In genomic region chr5:112221118-112221517, GRCh38 we compare ENCODE assay signal across 22 cellular contexts.
DNase-seq lines count a peak whose midpoint lies in the region; ATAC-seq and TF ChIP-seq lines count a peak whose summit lies in the region.
"Had no signal": no experiment of that assay in that cellular context is flagged by ENCODE, and none has a peak within 500 bp of the region (broad histone marks: within the 10 kb centered on the region; RNA-seq: fewer than 3 reads in every experiment).

No MANE protein-coding gene starts in this region.

- H3K4me1 ChIP-seq in right cardiac atrium (ENCODE audit: control insufficient read depth, insufficient read depth, low read length) (peaks cover 1% of the 10 kb centered on the region), left ventricle myocardium inferior (peaks cover 10% of the 10 kb centered on the region), mucosa of descending colon (ENCODE audit: low read depth) (no peaks in the 10 kb centered on the region), transverse colon (peaks cover 0 to 7% (median 0%) of the 10 kb centered on the region in 4 donors)
- H3K4me1 ChIP-seq: BLaER1, HAP-1 had no signal

- intact Hi-C loops in right cardiac atrium (cut with DNase I): no loop called here
- intact Hi-C loops in left ventricle myocardium inferior (cut with micrococcal nuclease): no loop called here
- intact Hi-C loops in left colon (cut with DNase I, micrococcal nuclease): no loop called here
- intact Hi-C loops in mucosa of descending colon (cut with DNase I, micrococcal nuclease): no loop called here
- intact Hi-C loops in transverse colon (cut with DNase I; ENCODE audit: low total_unique reads): no loop called here

- H3K9me3 ChIP-seq in right cardiac atrium (ENCODE audit: control insufficient read depth, low read length): no peaks in the 10 kb centered on the region
- no peaks in the 10 kb centered on the region for H3K9me3 ChIP-seq in left ventricle myocardium inferior (replicated peaks)
- no peaks in the 10 kb centered on the region for H3K9me3 ChIP-seq in mucosa of descending colon
- no peaks in the 10 kb centered on the region for H3K9me3 ChIP-seq in transverse colon
- H3K9me3 ChIP-seq: BLaER1, HAP-1 had no signal

- H3K27me3 ChIP-seq in right cardiac atrium (ENCODE audit: control insufficient read depth, insufficient read depth): no peaks in the 10 kb centered on the region
- H3K27me3 ChIP-seq in left ventricle myocardium inferior (ENCODE audit: low read depth): no peaks in the 10 kb centered on the region
- no peaks in the 10 kb centered on the region for H3K27me3 ChIP-seq in transverse colon
- H3K27me3 ChIP-seq: BLaER1 had no signal

- 74% methylated on average over 2 of the region's 2 CpGs for WGBS in right cardiac atrium
- 37 to 57% methylated on average over 2 of the region's 2 CpGs for WGBS in transverse colon (ENCODE audit: low coverage in 1 of 2), 2 donors

- no peak for TF ChIP-seq EP300 in transverse colon (IDR thresholded peaks at IDR 0.05; ENCODE audit: low read depth)

- in situ Hi-C loops in transverse colon (cut with MboI; ENCODE audit: low pct_ligation_motif_present in 1 of 4, low pct_unique_long_range_greater_than_20kb in 1 of 4, low sequenced_read_pairs in 3 of 4): loop anchor here in 2 of 4 donors (25.0 kb wide), 1 partner anchor 191 kb away; the partner anchor contains the start of gene EPB41L4A (in 2 of the 2)

- no peak overlapping the region for H3K4me3 ChIP-seq in right cardiac atrium (ENCODE audit: low read length)
- H3K4me3 ChIP-seq in left ventricle myocardium inferior: no peak overlapping the region
- H3K4me3 ChIP-seq in mucosa of descending colon: no peak overlapping the region
- no peak overlapping the region for H3K4me3 ChIP-seq in transverse colon
- H3K4me3 ChIP-seq: BLaER1, GM23338, HAP-1, PC-9 had no signal

- H3K27ac ChIP-seq in right cardiac atrium (ENCODE audit: low read length) (no peak overlapping the region), left ventricle myocardium inferior (replicated peaks) (no peak overlapping the region), transverse colon (peak overlapping the region in 1 of 4 donors; percentile 5)
- H3K27ac ChIP-seq: BLaER1, PC-9 had no signal

- peak; percentile 44 to 51 for ATAC-seq in right cardiac atrium
- peak; percentile 98 for ATAC-seq in left colon
- peak; percentile 91 for ATAC-seq in mucosa of descending colon
- ATAC-seq: GM23338 had no signal

- H3K36me3 ChIP-seq in left ventricle myocardium inferior (no peaks in the 10 kb centered on the region), mucosa of descending colon (ENCODE audit: low read depth) (no peaks in the 10 kb centered on the region), transverse colon (no peaks in the 10 kb centered on the region)
- H3K36me3 ChIP-seq: BLaER1, HAP-1 had no signal

- TF ChIP-seq POLR2A in transverse colon (IDR thresholded peaks at IDR 0.05): no peak

- no peak for DNase-seq in right cardiac atrium
- no peak for DNase-seq in left ventricle myocardium inferior
- DNase-seq in left colon: no peak
- DNase-seq in mucosa of descending colon: peak in 1 of 3 donors; percentile 15
- peak; percentile 10 for DNase-seq in transverse colon
- no peak for DNase-seq in NCI-H526 treated with DMSO at 0.1 percent for 48 hours (lab: John Stamatoyannopoulos, UW)
- DNase-seq in anterior cingulate cortex (lab: John Stamatoyannopoulos, UW): no peak
- no peak for DNase-seq in activated CD8-positive, alpha-beta memory T cell treated with anti-CD3 and anti-CD28 coated beads, Interleukin-2, amount 50 U/mL, for 4 hours
- DNase-seq: CD4-positive, alpha-beta T cell; COR-L47; DMS 273 treated with DMSO at 0.1 percent for 48 hours; KG1; NCI-H1092 treated with DMSO at 0.1 percent for 48 hours; NCI-H1436 treated with DMSO at 0.1 percent for 48 hours; NCI-H1930; NCI-H748 treated with DMSO at 0.1 percent for 48 hours; PC-9; RPMI8226; SIG-M5 had no signal

- TF ChIP-seq CTCF in left ventricle myocardium inferior (IDR thresholded peaks at IDR 0.05; ENCODE audit: borderline replicate concordance) (no peak), mucosa of descending colon (IDR thresholded peaks at IDR 0.05) (no peak), transverse colon (IDR thresholded peaks at IDR 0.05) (no peak)

Comparison
In these comparisons a context has a peak if more than half of its experiments do, and no peak if none do; other contexts are left out.
1. ATAC-seq: peak in every context shown above with its lines; median percentile 98 in left colon; 91 in mucosa of descending colon; 48 in right cardiac atrium.